27 cellular contexts compared by ENCODE assay signal in genomic region chr21:32794643-32795042, GRCh38. TPM values are rescaled to one million over a fixed set of nuclear protein-coding genes. Genes with fewer than 3 reads are reported as not detected.
A peak's percentile ranks its signal among the peaks of the same experiment; 100 is the strongest.
DNase-seq lines count a peak whose midpoint lies in the region; ATAC-seq and TF ChIP-seq lines count a peak whose summit lies in the region.
"Had no signal": no experiment of that assay in that cellular context is flagged by ENCODE, and none has a peak within 500 bp of the region (broad histone marks: within the 10 kb centered on the region; RNA-seq: fewer than 3 reads in every experiment).

No MANE protein-coding gene starts in this region.

- in situ Hi-C loops in SK-MEL-5 (cut with HindIII; ENCODE audit: low pct_unique_long_range_greater_than_20kb, low sequenced_read_pairs): no loop called here

- no peak overlapping the region for H3K4me2 ChIP-seq in osteoblast (ENCODE audit: insufficient read depth, low read length)
- H3K4me2 ChIP-seq: KMS-11 had no signal

- TF ChIP-seq CTCF in osteoblast (IDR thresholded peaks at IDR 0.05; ENCODE audit: extremely low read depth, low read depth, low read length): no peak

- no peaks in the 10 kb centered on the region for H3K79me2 ChIP-seq in osteoblast (ENCODE audit: insufficient read depth, low read length)

- peaks cover 2% of the 10 kb centered on the region for H3K27me3 ChIP-seq in osteoblast (ENCODE audit: insufficient read depth, low read length)
- H3K27me3 ChIP-seq: BE2C, heart left ventricle, transverse colon had no signal

- H4K20me1 ChIP-seq in osteoblast (ENCODE audit: insufficient read depth, low read length): no peaks in the 10 kb centered on the region

- H3K4me1 ChIP-seq in osteoblast (ENCODE audit: insufficient read depth, low read length): no peaks in the 10 kb centered on the region
- H3K4me1 ChIP-seq: BE2C, transverse colon had no signal

- ATAC-seq in HG02852 (IDR thresholded peaks at IDR 0.05; ENCODE audit: unreplicated experiment) (no peak), GM21723 (IDR thresholded peaks at IDR 0.05; ENCODE audit: unreplicated experiment) (no peak)
- ATAC-seq: SK-N-SH treated with all-trans-retinoic acid at 6 μM for 48 hours; stimulated activated naive CD8-positive, alpha-beta T cell treated with anti-CD3 and anti-CD28 coated beads, Interleukin-15, amount 100 ng/mL, for 72 hours had no signal

- no peak overlapping the region for H3K27ac ChIP-seq in osteoblast (ENCODE audit: low read depth, low read length)
- H3K27ac ChIP-seq: epithelial cell of prostate, KMS-11, transverse colon had no signal

- DNase-seq in C1 segment of cervical spinal cord (lab: John Stamatoyannopoulos, UW): peak in 8 of 14 donors; percentile 15 to 71 (median 22)
- DNase-seq in SK-MEL-5 (ENCODE audit: low read depth, low spot score): peak; percentile 59
- DNase-seq in foreskin melanocyte: peak; percentile 77
- peak; percentile 21 for DNase-seq in osteoblast (ENCODE audit: insufficient read length, low spot score, missing footprints)
- DNase-seq in stimulated activated naive CD4-positive, alpha-beta T cell (lab: John Stamatoyannopoulos, UW): no peak
- no peak for DNase-seq in NCI-H1048 (lab: John Stamatoyannopoulos, UW)
- DNase-seq: activated effector memory CD4-positive, alpha-beta T cell treated with anti-CD3 and anti-CD28 coated beads, Interleukin-2, amount 50 U/mL, for 16 hours; activated naive CD8-positive, alpha-beta T cell treated with anti-CD3 and anti-CD28 coated beads, Interleukin-2, amount 10 ng/mL, durations not matched to agents 7 days and 5 days; activated T-cell treated with anti-CD3 and anti-CD28 coated beads, Interleukin-2, amount 50 U/mL, for 1 hour; BE2C; effector CD4-positive, alpha-beta T cell; HCEC 1CT; heart left ventricle; kidney; mesendoderm; NCI-H1436 treated with DMSO at 0.1 percent for 48 hours; NCI-H2107; NCI-H446; small intestine; stimulated activated naive CD8-positive, alpha-beta T cell treated with anti-CD3 and anti-CD28 coated beads, Interleukin-15, amount 100 ng/mL, for 72 hours; T-helper 2 cell; transverse colon had no signal

- no peak overlapping the region for H3K4me3 ChIP-seq in osteoblast (ENCODE audit: insufficient read depth, low read length)
- H3K4me3 ChIP-seq: heart left ventricle, transverse colon had no signal

- no peaks in the 10 kb centered on the region for H3K36me3 ChIP-seq in osteoblast (ENCODE audit: insufficient read depth, low read length)
- H3K36me3 ChIP-seq: BE2C, heart left ventricle, transverse colon had no signal

- H2AFZ ChIP-seq in osteoblast (ENCODE audit: low read length): no peak overlapping the region

- H3K9me3 ChIP-seq in osteoblast (ENCODE audit: low read depth, low read length): no peaks in the 10 kb centered on the region
- H3K9me3 ChIP-seq: BE2C, heart left ventricle, transverse colon had no signal

RNA-seq across cellular contexts. Expression of gene PAXBP1, which starts 23.1 kb away (rescaled TPM):
- total RNA-seq in SK-MEL-5 (2014; rRNA removed; shearing (Covaris generic)): 27.9 and 30.7 TPM in 2 replicates
- 11.0 and 15.1 TPM in 2 replicates for polyA plus RNA-seq in SK-MEL-5 (2015; cell fraction: cytosol; rRNA removed)
- polyA plus RNA-seq in SK-MEL-5 (2015; cell fraction: nucleus; rRNA removed): 323 and 334 TPM in 2 replicates
- 33.6 and 34.0 TPM in 2 replicates for total RNA-seq in osteoblast

Comparison
In these comparisons a context has a peak if more than half of its experiments do, and no peak if none do; other contexts are left out.
1. DNase-seq: peak in C1 segment of cervical spinal cord (8 of 14), SK-MEL-5 (single experiment), foreskin melanocyte (single experiment) and osteoblast (single experiment); none in stimulated activated naive CD4-positive, alpha-beta T cell (0 of 6) and NCI-H1048 (single experiment).